Comparison of ENCODE assay signal across 14 cellular contexts in the genomic region with DNA sequence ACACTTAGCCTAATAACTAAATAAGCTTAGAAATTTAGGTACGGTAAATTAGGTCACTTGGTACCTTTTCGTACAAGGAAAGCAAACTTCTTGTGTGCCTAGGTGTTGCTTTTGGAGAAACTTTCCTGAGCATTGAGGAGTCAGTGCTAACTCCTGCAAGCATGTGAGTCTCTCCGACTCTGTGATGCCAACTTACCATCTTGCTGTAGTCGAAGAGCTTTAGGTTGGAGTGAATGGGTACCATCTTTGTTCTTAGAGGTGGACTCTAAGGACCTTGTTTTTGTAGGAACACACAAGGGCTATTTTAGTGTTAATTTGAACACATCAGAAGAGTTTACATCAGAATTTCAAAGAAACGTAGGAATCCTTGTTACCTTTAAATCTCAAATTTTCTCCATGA.
DNase-seq lines count a peak whose midpoint lies in the region; ATAC-seq and TF ChIP-seq lines count a peak whose summit lies in the region.
"Had no signal": no experiment of that assay in that cellular context is flagged by ENCODE, and none has a peak within 500 bp of the region (broad histone marks: within the 10 kb centered on the region; RNA-seq: fewer than 3 reads in every experiment).

No MANE protein-coding gene starts in this region.

- no peaks in the 10 kb centered on the region for H3K79me2 ChIP-seq in SK-N-SH (ENCODE audit: insufficient read depth)

- CTCF ChIA-PET in SK-N-SH (lab: Yijun Ruan, JAX): interaction anchor here (0.7 to 1.2 kb wide), 5 partner anchors 17 to 592 kb away, joined by 3 to 4 read pairs (median 3); no protein-coding TSS in a partner anchor

- no peak overlapping the region for H3K4me3 ChIP-seq in SK-N-SH (ENCODE audit: low read depth in 2 of 2, low read length in 1 of 2)
- H3K4me3 ChIP-seq in effector memory CD4-positive, alpha-beta T cell (ENCODE audit: insufficient read depth, low read depth, low read length, poor library complexity, severe bottlenecking): no peak overlapping the region

- 68% methylated on average over 5 of the region's 5 CpGs for WGBS in SK-N-SH (ENCODE audit: low lambda C conversion rate)

- DNase-seq in SK-N-SH (no peak), dermis blood vessel endothelial cell (peak; percentile 17), type B pancreatic cell (ENCODE audit: extremely low spot score, unreplicated experiment) (no peak), NCI-H1436 (lab: John Stamatoyannopoulos, UW) (no peak)
- DNase-seq in effector memory CD4-positive, alpha-beta T cell: no peak
- DNase-seq in stimulated activated CD4-positive, alpha-beta T cell treated with anti-CD3 and anti-CD28 coated beads, Interleukin-2, amount 100 ng/mL, for 24 hours: no peak
- DNase-seq: activated CD4-positive, alpha-beta T cell treated with anti-CD3 and anti-CD28 coated beads, Interleukin-2, amount 10 ng/mL, durations not matched to agents 24 days and 14 days; activated naive CD4-positive, alpha-beta T cell treated with anti-CD3 and anti-CD28 coated beads, Interleukin-2, amount 10 ng/mL, durations not matched to agents 7 days and 5 days; effector CD4-positive, alpha-beta T cell; EL; MM.1S had no signal

- no peaks in the 10 kb centered on the region for H3K9me2 ChIP-seq in SK-N-SH

- no peak for TF ChIP-seq RAD21 in SK-N-SH (IDR thresholded peaks at IDR 0.05; ENCODE audit: low read length)

- H3K4me1 Mint-ChIP-seq in nephron (peaks cover 19% of the 10 kb centered on the region), type B pancreatic cell (ENCODE audit: unreplicated experiment) (peaks cover 22% of the 10 kb centered on the region)
- H3K4me1 Mint-ChIP-seq: activated CD4-positive, alpha-beta T cell treated with anti-CD3 and anti-CD28 coated beads, Interleukin-2, amount 10 ng/mL, durations not matched to agents 24 days and 14 days; activated naive CD4-positive, alpha-beta T cell treated with anti-CD3 and anti-CD28 coated beads, Interleukin-2, amount 10 ng/mL, durations not matched to agents 7 days and 5 days; stimulated activated memory B cell treated with anti-CD40 and anti-IgM and Interleukin-4, amounts not matched to agents 10 μg/mL and 1 μg/mL and 100 μg/mL, for 72 hours had no signal

- no peak overlapping the region for H3K9ac ChIP-seq in SK-N-SH

- no peaks in the 10 kb centered on the region for H4K20me1 ChIP-seq in SK-N-SH (ENCODE audit: insufficient read depth)

- no peaks in the 10 kb centered on the region for H3K9me3 ChIP-seq in SK-N-SH
- H3K9me3 ChIP-seq in effector memory CD4-positive, alpha-beta T cell (ENCODE audit: control insufficient read depth, low read length): no peaks in the 10 kb centered on the region

- H3K27me3 ChIP-seq in SK-N-SH (ENCODE audit: insufficient read depth): no peaks in the 10 kb centered on the region
- H3K27me3 ChIP-seq in effector memory CD4-positive, alpha-beta T cell (replicated peaks; ENCODE audit: control insufficient read depth, insufficient read depth, low read length, poor library complexity, severe bottlenecking): no peaks in the 10 kb centered on the region

- no peaks in the 10 kb centered on the region for H3K27me3 Mint-ChIP-seq in nephron (ENCODE audit: low read depth)
- H3K27me3 Mint-ChIP-seq in type B pancreatic cell: no peaks in the 10 kb centered on the region
- H3K27me3 Mint-ChIP-seq: activated CD4-positive, alpha-beta T cell treated with anti-CD3 and anti-CD28 coated beads, Interleukin-2, amount 10 ng/mL, durations not matched to agents 24 days and 14 days; activated naive CD4-positive, alpha-beta T cell treated with anti-CD3 and anti-CD28 coated beads, Interleukin-2, amount 10 ng/mL, durations not matched to agents 7 days and 5 days; stimulated activated memory B cell treated with anti-CD40 and anti-IgM and Interleukin-4, amounts not matched to agents 10 μg/mL and 1 μg/mL and 100 μg/mL, for 72 hours had no signal

- no peak for TF ChIP-seq EP300 in SK-N-SH (IDR thresholded peaks at IDR 0.05; ENCODE audit: borderline replicate concordance in 1 of 2, low read depth in 1 of 2, low read length in 1 of 2)

- no peak for ATAC-seq in SK-N-SH treated with all-trans-retinoic acid at 6 μM for 48 hours
- ATAC-seq: stimulated activated memory B cell treated with anti-CD40 and anti-IgM and Interleukin-4, amounts not matched to agents 10 μg/mL and 1 μg/mL and 100 μg/mL, for 72 hours had no signal

- peaks cover 0 to 3% of the 10 kb centered on the region in 2 experiments; a peak in 2 of 4 replicates for H3K4me1 ChIP-seq in SK-N-SH (ENCODE audit: control insufficient read depth in 1 of 2, insufficient read depth in 2 of 2, low read depth in 1 of 2, low read length in 1 of 2)
- H3K4me1 ChIP-seq in effector memory CD4-positive, alpha-beta T cell (ENCODE audit: control insufficient read depth, insufficient read depth, low read length, poor library complexity, severe bottlenecking): no peaks in the 10 kb centered on the region

- H3K9me3 Mint-ChIP-seq in nephron: no peaks in the 10 kb centered on the region
- no peaks in the 10 kb centered on the region for H3K9me3 Mint-ChIP-seq in type B pancreatic cell
- H3K9me3 Mint-ChIP-seq: activated CD4-positive, alpha-beta T cell treated with anti-CD3 and anti-CD28 coated beads, Interleukin-2, amount 10 ng/mL, durations not matched to agents 24 days and 14 days; stimulated activated memory B cell treated with anti-CD40 and anti-IgM and Interleukin-4, amounts not matched to agents 10 μg/mL and 1 μg/mL and 100 μg/mL, for 72 hours had no signal

- peak overlapping the region; percentile 81 to 94 (median 90) for H3K4me3 Mint-ChIP-seq in nephron
- H3K4me3 Mint-ChIP-seq in type B pancreatic cell: peak overlapping the region; percentile 85
- H3K4me3 Mint-ChIP-seq: activated CD4-positive, alpha-beta T cell treated with anti-CD3 and anti-CD28 coated beads, Interleukin-2, amount 10 ng/mL, durations not matched to agents 24 days and 14 days; activated naive CD4-positive, alpha-beta T cell treated with anti-CD3 and anti-CD28 coated beads, Interleukin-2, amount 10 ng/mL, durations not matched to agents 7 days and 5 days; stimulated activated memory B cell treated with anti-CD40 and anti-IgM and Interleukin-4, amounts not matched to agents 10 μg/mL and 1 μg/mL and 100 μg/mL, for 72 hours had no signal

- H3K36me3 Mint-ChIP-seq in nephron (ENCODE audit: low read depth): no peaks in the 10 kb centered on the region
- H3K36me3 Mint-ChIP-seq in type B pancreatic cell: peaks cover 5% of the 10 kb centered on the region
- H3K36me3 Mint-ChIP-seq: activated naive CD4-positive, alpha-beta T cell treated with anti-CD3 and anti-CD28 coated beads, Interleukin-2, amount 10 ng/mL, durations not matched to agents 7 days and 5 days; stimulated activated memory B cell treated with anti-CD40 and anti-IgM and Interleukin-4, amounts not matched to agents 10 μg/mL and 1 μg/mL and 100 μg/mL, for 72 hours had no signal

- 0 out of 2 replicates have a peak overlapping the region, but pooled peaks have one; percentile 29 for H2AFZ ChIP-seq in SK-N-SH (ENCODE audit: low read depth)

- no peaks in the 10 kb centered on the region for H3F3A ChIP-seq in SK-N-SH (replicated peaks; ENCODE audit: insufficient read depth)

- POLR2A ChIA-PET in SK-N-SH (lab: Yijun Ruan, JAX): no interaction called here

- H3K36me3 ChIP-seq in SK-N-SH (replicated peaks in 1 of 2; ENCODE audit: control insufficient read depth in 1 of 2, insufficient read depth in 2 of 2, low read length in 1 of 2): no peaks in the 10 kb centered on the region
- H3K36me3 ChIP-seq in effector memory CD4-positive, alpha-beta T cell (ENCODE audit: control insufficient read depth, insufficient read depth, low read length): no peaks in the 10 kb centered on the region

- peak overlapping the region in 1 of 2 experiments; percentile 96; a peak in 2 of 4 replicates for H3K27ac ChIP-seq in SK-N-SH (ENCODE audit: low read depth in 2 of 2, low read length in 1 of 2)
- H3K27ac ChIP-seq in effector memory CD4-positive, alpha-beta T cell (ENCODE audit: insufficient read depth, low read length, poor library complexity, severe bottlenecking): no peak overlapping the region

- TF ChIP-seq CTCF in SK-N-SH (IDR thresholded peaks at IDR 0.05) (no peak), nephron (IDR thresholded peaks at IDR 0.05; ENCODE audit: unreplicated experiment in 3 of 3) (no peak), type B pancreatic cell (conservative IDR thresholded peaks at IDR 0.05) (no peak)

- H3K27ac Mint-ChIP-seq in nephron (peak overlapping the region; percentile 99), type B pancreatic cell (peak overlapping the region; percentile 86)
- H3K27ac Mint-ChIP-seq: activated CD4-positive, alpha-beta T cell treated with anti-CD3 and anti-CD28 coated beads, Interleukin-2, amount 10 ng/mL, durations not matched to agents 24 days and 14 days; activated naive CD4-positive, alpha-beta T cell treated with anti-CD3 and anti-CD28 coated beads, Interleukin-2, amount 10 ng/mL, durations not matched to agents 7 days and 5 days; stimulated activated memory B cell treated with anti-CD40 and anti-IgM and Interleukin-4, amounts not matched to agents 10 μg/mL and 1 μg/mL and 100 μg/mL, for 72 hours had no signal

- H3K4me2 ChIP-seq in SK-N-SH: no peak overlapping the region

TF ChIP-seq in SK-N-SH, 30 proteins besides CTCF, POLR2A, EP300 and RAD21:
- TF ChIP-seq MEF2A (IDR thresholded peaks at IDR 0.05; ENCODE audit: borderline replicate concordance, low read depth) (no peak), JUND (IDR thresholded peaks at IDR 0.05) (no peak), TEAD4 (IDR thresholded peaks at IDR 0.05; ENCODE audit: borderline replicate concordance, insufficient read depth) (no peak)

TF ChIP-seq in SK-N-SH treated with all-trans-retinoic acid at 6 μM for 48 hours, 23 proteins besides CTCF, POLR2A, EP300 and RAD21:
- TF ChIP-seq ZNF565 (CRISPR knock-in tag; conservative IDR thresholded peaks at IDR 0.05; ENCODE audit: low read depth) (no peak), TCF4 (CRISPR knock-in tag; IDR thresholded peaks at IDR 0.05; ENCODE audit: borderline replicate concordance) (no peak), ZNF8 (CRISPR knock-in tag; IDR thresholded peaks at IDR 0.05) (no peak), GLIS3 (CRISPR knock-in tag; IDR thresholded peaks at IDR 0.05) (no peak)
